ENCODE assay signal across 33 cellular contexts in the genomic region with DNA sequence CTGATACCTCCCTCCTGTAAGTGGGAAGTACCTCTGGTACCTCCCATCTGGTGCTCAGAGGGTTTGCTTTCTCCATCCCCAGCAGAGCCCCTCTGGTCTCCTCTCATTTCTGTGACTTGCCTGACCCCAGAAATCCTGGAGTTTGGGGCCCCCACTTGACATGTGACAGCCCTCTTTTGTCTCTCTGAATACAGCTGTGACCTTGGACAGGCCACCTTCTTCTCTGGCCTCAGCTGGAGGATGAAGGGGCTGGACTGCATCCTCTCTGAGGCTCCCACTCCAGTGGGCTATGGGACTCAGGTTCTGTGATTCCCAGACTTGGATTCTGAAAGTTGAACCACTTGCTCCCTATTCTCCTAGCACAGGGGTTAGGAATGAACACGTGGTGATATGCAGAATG. TPM values are rescaled to one million over a fixed set of nuclear protein-coding genes. Genes with fewer than 3 reads are reported as not detected.
"Had no signal": no experiment of that assay in that cellular context is flagged by ENCODE, and none has a peak within 500 bp of the region (broad histone marks: within the 10 kb centered on the region; RNA-seq: fewer than 3 reads in every experiment).

No MANE protein-coding gene starts in this region.

- H3K79me2 ChIP-seq: hepatocyte had no signal

- H3K27ac ChIP-seq: colonic mucosa, epithelial cell of prostate, gastrocnemius medialis, hepatocyte, left lung, ovary, psoas muscle, sigmoid colon, thoracic aorta, transverse colon, upper lobe of right lung, uterus had no signal

- H3K4me3 ChIP-seq: colonic mucosa, gastrocnemius medialis, hepatocyte, left lung, mucosa of descending colon, ovary, psoas muscle, sigmoid colon, thoracic aorta, transverse colon, upper lobe of right lung, uterus had no signal

- H3K27ac Mint-ChIP-seq: dendritic cell treated with granulocyte-macrophage colony-stimulating factor and Interleukin-4, amounts not matched to agents 40 ng/mL and 50 ng/mL, for 4 days; endodermal cell; mesothelial cell of epicardium; natural killer cell treated with Interleukin-12 subunit alpha and Interleukin-12 subunit beta and Interleukin-15 and Interleukin-18, amount 100 ng/mL, for 72 hours; stimulated activated naive B cell treated with anti-CD40 and anti-IgM and Interleukin-4, amounts not matched to agents 10 μg/mL and 1 μg/mL and 100 μg/mL, for 72 hours; stimulated activated naive CD8-positive, alpha-beta T cell treated with anti-CD3 and anti-CD28 coated beads, Interleukin-15, Interleukin-2, amounts not matched to agents 100 ng/mL and 50 ng/mL, for 24 hours had no signal

- H3K36me3 Mint-ChIP-seq: mesothelial cell of epicardium; naive B cell; natural killer cell treated with Interleukin-12 subunit alpha and Interleukin-12 subunit beta and Interleukin-15 and Interleukin-18, amount 100 ng/mL, for 72 hours; stimulated activated naive B cell treated with anti-CD40 and anti-IgM and Interleukin-4, amounts not matched to agents 10 μg/mL and 1 μg/mL and 100 μg/mL, for 72 hours had no signal

- ATAC-seq: esophagus mucosa; gastrocnemius medialis; left lung; mucosa of descending colon; natural killer cell treated with Interleukin-12 subunit alpha and Interleukin-12 subunit beta and Interleukin-15 and Interleukin-18, amount 100 ng/mL, for 72 hours; psoas muscle; right cardiac atrium; stimulated activated naive B cell treated with anti-CD40 and anti-IgM and Interleukin-4, amounts not matched to agents 10 μg/mL and 1 μg/mL and 100 μg/mL, for 72 hours; upper lobe of right lung had no signal

- DNase-seq: colonic mucosa; effector CD8-positive, alpha-beta T cell; endodermal cell; foreskin fibroblast; gastrocnemius medialis; kidney; left lung; mesenchymal stem cell; mucosa of descending colon; naive B cell; occipital lobe; ovary; psoas muscle; right cardiac atrium; sigmoid colon; stimulated activated CD4-positive, alpha-beta T cell treated with anti-CD3 and anti-CD28 coated beads, Interleukin-4, amount 100 ng/mL, for 4 hours; stimulated activated naive B cell treated with anti-CD40 and anti-IgM and Interleukin-4, amounts not matched to agents 10 μg/mL and 1 μg/mL and 100 μg/mL, for 72 hours; transverse colon; upper lobe of right lung; uterus had no signal

- H3K27me3 Mint-ChIP-seq: dendritic cell treated with granulocyte-macrophage colony-stimulating factor and Interleukin-4, amounts not matched to agents 40 ng/mL and 50 ng/mL, for 4 days; natural killer cell treated with Interleukin-12 subunit alpha and Interleukin-12 subunit beta and Interleukin-15 and Interleukin-18, amount 100 ng/mL, for 72 hours; stimulated activated naive B cell treated with anti-CD40 and anti-IgM and Interleukin-4, amounts not matched to agents 10 μg/mL and 1 μg/mL and 100 μg/mL, for 72 hours; stimulated activated naive CD8-positive, alpha-beta T cell treated with anti-CD3 and anti-CD28 coated beads, Interleukin-15, Interleukin-2, amounts not matched to agents 100 ng/mL and 50 ng/mL, for 24 hours had no signal

- H3K4me1 Mint-ChIP-seq: endodermal cell; mesothelial cell of epicardium; naive B cell; stimulated activated naive B cell treated with anti-CD40 and anti-IgM and Interleukin-4, amounts not matched to agents 10 μg/mL and 1 μg/mL and 100 μg/mL, for 72 hours had no signal

- H3K9me3 Mint-ChIP-seq: dendritic cell treated with granulocyte-macrophage colony-stimulating factor and Interleukin-4, amounts not matched to agents 40 ng/mL and 50 ng/mL, for 4 days; endodermal cell; mesothelial cell of epicardium; naive B cell; natural killer cell treated with Interleukin-12 subunit alpha and Interleukin-12 subunit beta and Interleukin-15 and Interleukin-18, amount 100 ng/mL, for 72 hours; stimulated activated naive B cell treated with anti-CD40 and anti-IgM and Interleukin-4, amounts not matched to agents 10 μg/mL and 1 μg/mL and 100 μg/mL, for 72 hours; stimulated activated naive CD8-positive, alpha-beta T cell treated with anti-CD3 and anti-CD28 coated beads, Interleukin-15, Interleukin-2, amounts not matched to agents 100 ng/mL and 50 ng/mL, for 24 hours had no signal

- H3K36me3 ChIP-seq: colonic mucosa, gastrocnemius medialis, left lung, ovary, sigmoid colon, thoracic aorta, transverse colon, upper lobe of right lung, uterus had no signal

- H2AFZ ChIP-seq: hepatocyte had no signal

- H3K27me3 ChIP-seq: colonic mucosa, gastrocnemius medialis, hepatocyte, left lung, ovary, sigmoid colon, transverse colon, upper lobe of right lung, uterus had no signal

- H3K9me3 ChIP-seq: colonic mucosa, gastrocnemius medialis, left lung, mucosa of descending colon, ovary, psoas muscle, sigmoid colon, thoracic aorta, transverse colon, upper lobe of right lung, uterus had no signal

- H3K4me3 Mint-ChIP-seq: dendritic cell treated with granulocyte-macrophage colony-stimulating factor and Interleukin-4, amounts not matched to agents 40 ng/mL and 50 ng/mL, for 4 days; endodermal cell; mesothelial cell of epicardium; naive B cell; natural killer cell treated with Interleukin-12 subunit alpha and Interleukin-12 subunit beta and Interleukin-15 and Interleukin-18, amount 100 ng/mL, for 72 hours; stimulated activated naive B cell treated with anti-CD40 and anti-IgM and Interleukin-4, amounts not matched to agents 10 μg/mL and 1 μg/mL and 100 μg/mL, for 72 hours; stimulated activated naive CD8-positive, alpha-beta T cell treated with anti-CD3 and anti-CD28 coated beads, Interleukin-15, Interleukin-2, amounts not matched to agents 100 ng/mL and 50 ng/mL, for 24 hours had no signal

- H3K4me2 ChIP-seq: hepatocyte had no signal

- H3K4me1 ChIP-seq: colonic mucosa, gastrocnemius medialis, left lung, psoas muscle, sigmoid colon, transverse colon, upper lobe of right lung, uterus had no signal

RNA-seq across cellular contexts. Expression of a gene that starts 9.0 kb away (rescaled TPM):
- total RNA-seq: colonic mucosa; endodermal cell; esophagus mucosa; gastrocnemius medialis; glomerular endothelial cell; hepatocyte; kidney; left lung; lower leg skin; lung microvascular endothelial cell; mesothelial cell of epicardium; mucosa of descending colon; natural killer cell treated with Interleukin-12 subunit alpha and Interleukin-12 subunit beta and Interleukin-15 and Interleukin-18, amount 100 ng/mL, for 72 hours; occipital lobe; psoas muscle; renal cortical epithelial cell; right cardiac atrium; sigmoid colon; skeletal muscle tissue; thoracic aorta; transverse colon; upper lobe of right lung; uterus had no signal
- polyA plus RNA-seq: hepatocyte, ovary, psoas muscle, right cardiac atrium, sigmoid colon had no signal

RNA-seq across cellular contexts. Expression of a gene that starts 16.7 kb away (rescaled TPM):
- total RNA-seq: colonic mucosa; esophagus mucosa; gastrocnemius medialis; glomerular endothelial cell; hepatocyte; kidney; left lung; lower leg skin; lung microvascular endothelial cell; mesothelial cell of epicardium; mucosa of descending colon; natural killer cell treated with Interleukin-12 subunit alpha and Interleukin-12 subunit beta and Interleukin-15 and Interleukin-18, amount 100 ng/mL, for 72 hours; occipital lobe; ovary; psoas muscle; renal cortical epithelial cell; sigmoid colon; skeletal muscle tissue; thoracic aorta; transverse colon; upper lobe of right lung; uterus had no signal
- polyA plus RNA-seq: hepatocyte, ovary, psoas muscle, right cardiac atrium, sigmoid colon had no signal

RNA-seq across cellular contexts. Expression of a gene that starts 31.3 kb away (rescaled TPM):
- total RNA-seq: colonic mucosa; endodermal cell; esophagus mucosa; gastrocnemius medialis; glomerular endothelial cell; hepatocyte; kidney; left lung; lower leg skin; lung microvascular endothelial cell; mesothelial cell of epicardium; mucosa of descending colon; natural killer cell treated with Interleukin-12 subunit alpha and Interleukin-12 subunit beta and Interleukin-15 and Interleukin-18, amount 100 ng/mL, for 72 hours; occipital lobe; ovary; psoas muscle; renal cortical epithelial cell; right cardiac atrium; sigmoid colon; skeletal muscle tissue; thoracic aorta; transverse colon; upper lobe of right lung; uterus had no signal
- polyA plus RNA-seq: hepatocyte, ovary, psoas muscle, right cardiac atrium, sigmoid colon had no signal

RNA-seq across cellular contexts. Expression of a gene that starts 55.2 kb away (rescaled TPM):
- total RNA-seq: endodermal cell; gastrocnemius medialis; glomerular endothelial cell; kidney; lower leg skin; lung microvascular endothelial cell; mesothelial cell of epicardium; mucosa of descending colon; natural killer cell treated with Interleukin-12 subunit alpha and Interleukin-12 subunit beta and Interleukin-15 and Interleukin-18, amount 100 ng/mL, for 72 hours; psoas muscle; renal cortical epithelial cell; right cardiac atrium; sigmoid colon; skeletal muscle tissue; thoracic aorta; transverse colon; upper lobe of right lung; uterus had no signal
- polyA plus RNA-seq: ovary, psoas muscle, right cardiac atrium, sigmoid colon had no signal

RNA-seq across cellular contexts. Expression of a gene that starts 58.5 kb away (rescaled TPM):
- total RNA-seq: colonic mucosa; endodermal cell; esophagus mucosa; gastrocnemius medialis; glomerular endothelial cell; hepatocyte; kidney; left lung; lower leg skin; lung microvascular endothelial cell; mesothelial cell of epicardium; mucosa of descending colon; natural killer cell treated with Interleukin-12 subunit alpha and Interleukin-12 subunit beta and Interleukin-15 and Interleukin-18, amount 100 ng/mL, for 72 hours; occipital lobe; ovary; psoas muscle; renal cortical epithelial cell; right cardiac atrium; sigmoid colon; skeletal muscle tissue; thoracic aorta; transverse colon; upper lobe of right lung; uterus had no signal
- polyA plus RNA-seq: hepatocyte, ovary, psoas muscle, right cardiac atrium, sigmoid colon had no signal
